ENCODE assay signal across 1 cellular context in the genomic region with DNA sequence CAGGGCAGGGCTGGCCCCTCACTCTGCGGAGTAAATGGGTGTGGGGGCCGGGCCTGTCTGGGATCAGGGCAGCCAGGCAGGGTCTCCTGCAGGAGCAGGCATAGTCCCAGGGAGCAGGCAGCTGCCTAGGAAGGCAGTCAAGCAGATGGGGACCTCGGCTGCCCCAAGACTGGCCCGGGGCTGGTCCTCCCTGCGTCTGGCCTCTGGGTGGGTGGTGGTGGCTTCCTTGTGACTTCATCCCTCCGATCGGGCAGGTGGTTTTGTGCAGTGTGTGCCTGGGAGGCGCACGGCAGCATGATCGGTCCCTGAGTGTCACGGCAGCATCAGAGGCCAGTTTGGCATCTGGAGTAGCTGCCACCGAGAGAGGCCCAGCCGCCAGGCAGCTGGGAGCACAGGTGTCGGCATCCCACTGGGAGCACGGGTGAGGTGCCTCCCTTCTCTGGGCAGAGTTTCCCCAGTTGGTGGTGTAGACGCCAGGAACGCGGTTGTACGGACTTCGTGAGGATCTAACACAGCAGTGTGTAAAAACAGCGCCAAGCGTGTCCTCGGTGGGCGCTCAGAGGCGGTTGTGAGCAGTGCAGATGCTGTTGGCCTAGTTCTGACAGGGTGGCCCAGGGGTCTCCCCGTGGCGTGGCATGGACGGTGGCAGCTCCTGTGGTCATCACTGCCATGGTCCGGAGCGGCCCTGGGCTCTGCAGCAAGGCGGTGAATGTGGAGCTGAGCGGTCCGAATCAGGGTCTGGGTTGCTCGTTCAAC.
TF ChIP-seq lines count a peak whose summit lies in the region.

No MANE protein-coding gene starts in this region.

TF ChIP-seq in GM23338, 12 proteins besides CTCF, POLR2A, EP300 and RAD21 (continued from another document):
- TF ChIP-seq, protein P1, sequence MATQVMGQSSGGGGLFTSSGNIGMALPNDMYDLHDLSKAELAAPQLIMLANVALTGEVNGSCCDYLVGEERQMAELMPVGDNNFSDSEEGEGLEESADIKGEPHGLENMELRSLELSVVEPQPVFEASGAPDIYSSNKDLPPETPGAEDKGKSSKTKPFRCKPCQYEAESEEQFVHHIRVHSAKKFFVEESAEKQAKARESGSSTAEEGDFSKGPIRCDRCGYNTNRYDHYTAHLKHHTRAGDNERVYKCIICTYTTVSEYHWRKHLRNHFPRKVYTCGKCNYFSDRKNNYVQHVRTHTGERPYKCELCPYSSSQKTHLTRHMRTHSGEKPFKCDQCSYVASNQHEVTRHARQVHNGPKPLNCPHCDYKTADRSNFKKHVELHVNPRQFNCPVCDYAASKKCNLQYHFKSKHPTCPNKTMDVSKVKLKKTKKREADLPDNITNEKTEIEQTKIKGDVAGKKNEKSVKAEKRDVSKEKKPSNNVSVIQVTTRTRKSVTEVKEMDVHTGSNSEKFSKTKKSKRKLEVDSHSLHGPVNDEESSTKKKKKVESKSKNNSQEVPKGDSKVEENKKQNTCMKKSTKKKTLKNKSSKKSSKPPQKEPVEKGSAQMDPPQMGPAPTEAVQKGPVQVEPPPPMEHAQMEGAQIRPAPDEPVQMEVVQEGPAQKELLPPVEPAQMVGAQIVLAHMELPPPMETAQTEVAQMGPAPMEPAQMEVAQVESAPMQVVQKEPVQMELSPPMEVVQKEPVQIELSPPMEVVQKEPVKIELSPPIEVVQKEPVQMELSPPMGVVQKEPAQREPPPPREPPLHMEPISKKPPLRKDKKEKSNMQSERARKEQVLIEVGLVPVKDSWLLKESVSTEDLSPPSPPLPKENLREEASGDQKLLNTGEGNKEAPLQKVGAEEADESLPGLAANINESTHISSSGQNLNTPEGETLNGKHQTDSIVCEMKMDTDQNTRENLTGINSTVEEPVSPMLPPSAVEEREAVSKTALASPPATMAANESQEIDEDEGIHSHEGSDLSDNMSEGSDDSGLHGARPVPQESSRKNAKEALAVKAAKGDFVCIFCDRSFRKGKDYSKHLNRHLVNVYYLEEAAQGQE (IDR thresholded peaks at IDR 0.05; ENCODE audit: unreplicated experiment), result no peak
- TF ChIP-seq EZH2phosphoT487 (IDR thresholded peaks at IDR 0.05; ENCODE audit: unreplicated experiment), result no peak
- TF ChIP-seq NANOG (IDR thresholded peaks at IDR 0.05; ENCODE audit: borderline replicate concordance), result no peak
- TF ChIP-seq POLR2AphosphoS5 (IDR thresholded peaks at IDR 0.05; ENCODE audit: low read depth), result no peak
- TF ChIP-seq EZH2 (IDR thresholded peaks at IDR 0.05; ENCODE audit: low read depth, unreplicated experiment), result no peak
- TF ChIP-seq CREB1 (CRISPR knock-in tag; IDR thresholded peaks at IDR 0.05; ENCODE audit: low read depth), result no peak
- TF ChIP-seq, protein P2, sequence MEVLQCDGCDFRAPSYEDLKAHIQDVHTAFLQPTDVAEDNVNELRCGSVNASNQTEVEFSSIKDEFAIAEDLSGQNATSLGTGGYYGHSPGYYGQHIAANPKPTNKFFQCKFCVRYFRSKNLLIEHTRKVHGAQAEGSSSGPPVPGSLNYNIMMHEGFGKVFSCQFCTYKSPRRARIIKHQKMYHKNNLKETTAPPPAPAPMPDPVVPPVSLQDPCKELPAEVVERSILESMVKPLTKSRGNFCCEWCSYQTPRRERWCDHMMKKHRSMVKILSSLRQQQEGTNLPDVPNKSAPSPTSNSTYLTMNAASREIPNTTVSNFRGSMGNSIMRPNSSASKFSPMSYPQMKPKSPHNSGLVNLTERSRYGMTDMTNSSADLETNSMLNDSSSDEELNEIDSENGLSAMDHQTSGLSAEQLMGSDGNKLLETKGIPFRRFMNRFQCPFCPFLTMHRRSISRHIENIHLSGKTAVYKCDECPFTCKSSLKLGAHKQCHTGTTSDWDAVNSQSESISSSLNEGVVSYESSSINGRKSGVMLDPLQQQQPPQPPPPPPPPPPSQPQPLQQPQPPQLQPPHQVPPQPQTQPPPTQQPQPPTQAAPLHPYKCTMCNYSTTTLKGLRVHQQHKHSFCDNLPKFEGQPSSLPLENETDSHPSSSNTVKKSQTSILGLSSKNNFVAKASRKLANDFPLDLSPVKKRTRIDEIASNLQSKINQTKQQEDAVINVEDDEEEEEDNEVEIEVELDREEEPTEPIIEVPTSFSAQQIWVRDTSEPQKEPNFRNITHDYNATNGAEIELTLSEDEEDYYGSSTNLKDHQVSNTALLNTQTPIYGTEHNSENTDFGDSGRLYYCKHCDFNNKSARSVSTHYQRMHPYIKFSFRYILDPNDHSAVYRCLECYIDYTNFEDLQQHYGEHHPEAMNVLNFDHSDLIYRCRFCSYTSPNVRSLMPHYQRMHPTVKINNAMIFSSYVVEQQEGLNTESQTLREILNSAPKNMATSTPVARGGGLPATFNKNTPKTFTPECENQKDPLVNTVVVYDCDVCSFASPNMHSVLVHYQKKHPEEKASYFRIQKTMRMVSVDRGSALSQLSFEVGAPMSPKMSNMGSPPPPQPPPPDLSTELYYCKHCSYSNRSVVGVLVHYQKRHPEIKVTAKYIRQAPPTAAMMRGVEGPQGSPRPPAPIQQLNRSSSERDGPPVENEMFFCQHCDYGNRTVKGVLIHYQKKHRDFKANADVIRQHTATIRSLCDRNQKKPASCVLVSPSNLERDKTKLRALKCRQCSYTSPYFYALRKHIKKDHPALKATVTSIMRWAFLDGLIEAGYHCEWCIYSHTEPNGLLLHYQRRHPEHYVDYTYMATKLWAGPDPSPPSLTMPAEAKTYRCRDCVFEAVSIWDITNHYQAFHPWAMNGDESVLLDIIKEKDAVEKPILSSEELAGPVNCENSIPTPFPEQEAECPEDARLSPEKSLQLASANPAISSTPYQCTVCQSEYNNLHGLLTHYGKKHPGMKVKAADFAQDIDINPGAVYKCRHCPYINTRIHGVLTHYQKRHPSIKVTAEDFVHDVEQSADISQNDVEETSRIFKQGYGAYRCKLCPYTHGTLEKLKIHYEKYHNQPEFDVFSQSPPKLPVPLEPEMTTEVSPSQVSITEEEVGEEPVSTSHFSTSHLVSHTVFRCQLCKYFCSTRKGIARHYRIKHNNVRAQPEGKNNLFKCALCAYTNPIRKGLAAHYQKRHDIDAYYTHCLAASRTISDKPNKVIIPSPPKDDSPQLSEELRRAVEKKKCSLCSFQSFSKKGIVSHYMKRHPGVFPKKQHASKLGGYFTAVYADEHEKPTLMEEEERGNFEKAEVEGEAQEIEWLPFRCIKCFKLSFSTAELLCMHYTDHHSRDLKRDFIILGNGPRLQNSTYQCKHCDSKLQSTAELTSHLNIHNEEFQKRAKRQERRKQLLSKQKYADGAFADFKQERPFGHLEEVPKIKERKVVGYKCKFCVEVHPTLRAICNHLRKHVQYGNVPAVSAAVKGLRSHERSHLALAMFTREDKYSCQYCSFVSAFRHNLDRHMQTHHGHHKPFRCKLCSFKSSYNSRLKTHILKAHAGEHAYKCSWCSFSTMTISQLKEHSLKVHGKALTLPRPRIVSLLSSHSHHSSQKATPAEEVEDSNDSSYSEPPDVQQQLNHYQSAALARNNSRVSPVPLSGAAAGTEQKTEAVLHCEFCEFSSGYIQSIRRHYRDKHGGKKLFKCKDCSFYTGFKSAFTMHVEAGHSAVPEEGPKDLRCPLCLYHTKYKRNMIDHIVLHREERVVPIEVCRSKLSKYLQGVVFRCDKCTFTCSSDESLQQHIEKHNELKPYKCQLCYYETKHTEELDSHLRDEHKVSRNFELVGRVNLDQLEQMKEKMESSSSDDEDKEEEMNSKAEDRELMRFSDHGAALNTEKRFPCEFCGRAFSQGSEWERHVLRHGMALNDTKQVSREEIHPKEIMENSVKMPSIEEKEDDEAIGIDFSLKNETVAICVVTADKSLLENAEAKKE (CRISPR knock-in tag; IDR thresholded peaks at IDR 0.05), result no peak
- TF ChIP-seq, protein P3, sequence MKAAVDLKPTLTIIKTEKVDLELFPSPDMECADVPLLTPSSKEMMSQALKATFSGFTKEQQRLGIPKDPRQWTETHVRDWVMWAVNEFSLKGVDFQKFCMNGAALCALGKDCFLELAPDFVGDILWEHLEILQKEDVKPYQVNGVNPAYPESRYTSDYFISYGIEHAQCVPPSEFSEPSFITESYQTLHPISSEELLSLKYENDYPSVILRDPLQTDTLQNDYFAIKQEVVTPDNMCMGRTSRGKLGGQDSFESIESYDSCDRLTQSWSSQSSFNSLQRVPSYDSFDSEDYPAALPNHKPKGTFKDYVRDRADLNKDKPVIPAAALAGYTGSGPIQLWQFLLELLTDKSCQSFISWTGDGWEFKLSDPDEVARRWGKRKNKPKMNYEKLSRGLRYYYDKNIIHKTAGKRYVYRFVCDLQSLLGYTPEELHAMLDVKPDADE (IDR thresholded peaks at IDR 0.05), result no peak
- no peak for TF ChIP-seq ZNF331 (CRISPR knock-in tag; IDR thresholded peaks at IDR 0.05; ENCODE audit: low read depth)
- TF ChIP-seq JUNB (IDR thresholded peaks at IDR 0.05; ENCODE audit: unreplicated experiment), result no peak
